8 cellular contexts compared by ENCODE assay signal in the genomic region with DNA sequence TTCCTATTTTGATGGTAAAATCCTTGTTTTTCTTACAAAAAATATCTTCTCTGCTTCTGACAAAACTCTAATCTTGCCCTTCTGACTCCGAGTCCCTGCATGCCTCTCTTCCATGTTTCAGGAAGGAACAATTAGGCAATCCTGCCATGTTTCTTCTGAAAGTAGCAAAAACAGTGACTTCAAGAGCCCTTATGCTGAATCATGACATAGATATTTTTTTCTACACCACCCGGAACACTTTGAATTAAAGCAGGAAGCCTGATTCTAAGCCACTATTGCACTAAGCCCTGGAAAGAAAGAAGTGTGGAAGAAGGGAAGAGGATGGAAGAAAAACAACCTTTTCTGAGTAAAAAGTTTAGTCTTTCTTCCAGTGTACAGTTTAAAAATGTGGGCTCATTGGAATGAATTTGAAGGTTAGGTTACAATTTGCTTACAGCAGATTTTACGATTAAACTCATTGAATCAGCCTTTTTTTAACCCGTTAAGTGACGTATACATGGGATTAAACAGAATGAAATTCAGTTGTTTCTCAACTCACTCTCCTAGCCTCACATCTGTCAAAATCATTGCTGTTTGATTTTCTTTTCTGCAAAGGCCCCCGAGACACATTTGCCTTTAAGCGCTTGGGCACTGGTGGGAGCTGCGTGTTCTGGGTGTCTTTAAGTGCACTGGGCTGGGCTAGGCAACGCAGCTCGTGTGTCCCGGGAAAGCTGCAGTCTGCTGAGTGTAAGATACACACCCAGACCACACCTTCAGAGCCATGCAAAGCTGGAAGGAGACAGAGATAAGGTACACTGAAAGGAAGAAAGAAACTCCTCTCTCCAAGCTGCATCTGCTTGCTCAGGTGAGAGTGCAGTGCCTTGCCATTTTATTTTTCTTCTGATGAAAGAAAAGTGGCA.
DNase-seq lines count a peak whose midpoint lies in the region; ATAC-seq and TF ChIP-seq lines count a peak whose summit lies in the region.

No MANE protein-coding gene starts in this region.

- no peaks in the 10 kb centered on the region for H3K36me3 ChIP-seq in mucosa of stomach (ENCODE audit: control insufficient read depth, insufficient read depth, low read length)

- DNase-seq in Calu3, result no peak
- DNase-seq in M059J (ENCODE audit: low read depth), result peak; percentile 83
- DNase-seq in central memory CD8-positive, alpha-beta T cell (ENCODE audit: low spot score in 2 of 2), result no peak
- no peak for DNase-seq in OCI-M2 (lab: John Stamatoyannopoulos, UW; ENCODE audit: unreplicated experiment)
- DNase-seq in NCI-H146 treated with DMSO at 0.1 percent for 48 hours (lab: John Stamatoyannopoulos, UW; ENCODE audit: unreplicated experiment), result no peak
- no peak for DNase-seq in HEK293T (ENCODE audit: extremely low spot score)

- no peaks in the 10 kb centered on the region for H3K27me3 ChIP-seq in mucosa of stomach (ENCODE audit: control insufficient read depth, insufficient read depth, low read length)

- H3K4me3 ChIP-seq in mucosa of stomach (ENCODE audit: low read length), result peak overlapping the region; percentile 42

- H3K36me3 Mint-ChIP-seq in Calu3 (ENCODE audit: insufficient read depth, unreplicated experiment), result no peaks in the 10 kb centered on the region
- H3K36me3 Mint-ChIP-seq in central memory CD8-positive, alpha-beta T cell (ENCODE audit: insufficient read depth), result peaks cover 3% of the 10 kb centered on the region

- peak overlapping the region; percentile 25 for H3K27ac Mint-ChIP-seq in Calu3 (ENCODE audit: unreplicated experiment)
- peak overlapping the region; percentile 86 for H3K27ac Mint-ChIP-seq in central memory CD8-positive, alpha-beta T cell (ENCODE audit: low read depth)

- H3K9me3 ChIP-seq in mucosa of stomach (ENCODE audit: control insufficient read depth, low read length), result no peaks in the 10 kb centered on the region

- BruUV-seq in Calu3 (replicated peaks; lab: Mats Ljungman, UMichigan), result no TSS peak

- CTCF ChIA-PET in Calu3 (lab: Charles Lee) (no interaction called here), HEK293T (lab: Yijun Ruan, JAX) (no interaction called here)

- H3K4me3 Mint-ChIP-seq in Calu3 (ENCODE audit: low read depth, unreplicated experiment), result peak overlapping the region; percentile 39
- H3K4me3 Mint-ChIP-seq in central memory CD8-positive, alpha-beta T cell, result peak overlapping the region; percentile 45

- intact Hi-C loops in Calu3 (cut with micrococcal nuclease; ENCODE audit: unreplicated experiment), result loop anchor here (5.0 to 10.0 kb wide), 2 partner anchors 53 to 159 kb away; partner anchors contain the start of gene CITED2

- H3K9ac ChIP-seq in mucosa of stomach (ENCODE audit: low read length), result peak overlapping the region; percentile 49

- TF ChIP-seq CTCF in Calu3 (IDR thresholded peaks at IDR 0.05; ENCODE audit: unreplicated experiment), result no peak

- peaks cover 5% of the 10 kb centered on the region for H3K9me3 Mint-ChIP-seq in Calu3 (ENCODE audit: low read depth, unreplicated experiment)
- H3K9me3 Mint-ChIP-seq in central memory CD8-positive, alpha-beta T cell, result peaks cover 5% of the 10 kb centered on the region

- peaks cover 20% of the 10 kb centered on the region for H3K4me1 Mint-ChIP-seq in Calu3 (ENCODE audit: low read depth, unreplicated experiment)
- H3K4me1 Mint-ChIP-seq in central memory CD8-positive, alpha-beta T cell, result peaks cover 48% of the 10 kb centered on the region

- ATAC-seq in central memory CD8-positive, alpha-beta T cell (replicated peaks; ENCODE audit: extremely low read depth, poor library complexity, severe bottlenecking), result no peak
- ATAC-seq in HG02623 (IDR thresholded peaks at IDR 0.05; ENCODE audit: unreplicated experiment), result no peak

- peaks cover 53% of the 10 kb centered on the region for H3K4me1 ChIP-seq in mucosa of stomach (ENCODE audit: control insufficient read depth, insufficient read depth, low read length)

- POLR2A ChIA-PET in HEK293T (lab: Yijun Ruan, JAX), result interaction anchor here (1.7 kb wide), 1 partner anchor 159 kb away, joined by 10 read pairs; the partner anchor contains the start of gene CITED2

- no peaks in the 10 kb centered on the region for H3K27me3 Mint-ChIP-seq in Calu3 (ENCODE audit: unreplicated experiment)
- no peaks in the 10 kb centered on the region for H3K27me3 Mint-ChIP-seq in central memory CD8-positive, alpha-beta T cell

TF ChIP-seq in HEK293T, 16 proteins besides CTCF, POLR2A, EP300 and RAD21:
- TF ChIP-seq CTBP1 (IDR thresholded peaks at IDR 0.05; ENCODE audit: borderline replicate concordance) (no peak), ARNT (IDR thresholded peaks at IDR 0.05) (no peak), FOXK2 (IDR thresholded peaks at IDR 0.05) (no peak), FOXM1 (IDR thresholded peaks at IDR 0.05; ENCODE audit: borderline replicate concordance) (no peak), FOXA1 (IDR thresholded peaks at IDR 0.05) (no peak), HDGF (IDR thresholded peaks at IDR 0.05; ENCODE audit: borderline replicate concordance) (no peak), SP1 (IDR thresholded peaks at IDR 0.05) (no peak), ELF4 (IDR thresholded peaks at IDR 0.05) (no peak), NFRKB (IDR thresholded peaks at IDR 0.05) (no peak), LEF1 (IDR thresholded peaks at IDR 0.05; ENCODE audit: borderline replicate concordance) (no peak), BHLHE40 (IDR thresholded peaks at IDR 0.05; ENCODE audit: borderline replicate concordance) (no peak), L3MBTL2 (conservative IDR thresholded peaks at IDR 0.05) (no peak), TARDBP (IDR thresholded peaks at IDR 0.05) (no peak), SUZ12 (IDR thresholded peaks at IDR 0.05) (no peak), ZNF384 (IDR thresholded peaks at IDR 0.05) (no peak)
- TF ChIP-seq, protein P1, sequence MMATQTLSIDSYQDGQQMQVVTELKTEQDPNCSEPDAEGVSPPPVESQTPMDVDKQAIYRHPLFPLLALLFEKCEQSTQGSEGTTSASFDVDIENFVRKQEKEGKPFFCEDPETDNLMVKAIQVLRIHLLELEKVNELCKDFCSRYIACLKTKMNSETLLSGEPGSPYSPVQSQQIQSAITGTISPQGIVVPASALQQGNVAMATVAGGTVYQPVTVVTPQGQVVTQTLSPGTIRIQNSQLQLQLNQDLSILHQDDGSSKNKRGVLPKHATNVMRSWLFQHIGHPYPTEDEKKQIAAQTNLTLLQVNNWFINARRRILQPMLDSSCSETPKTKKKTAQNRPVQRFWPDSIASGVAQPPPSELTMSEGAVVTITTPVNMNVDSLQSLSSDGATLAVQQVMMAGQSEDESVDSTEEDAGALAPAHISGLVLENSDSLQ (IDR thresholded peaks at IDR 0.05), result no peak
